In the genomic region with DNA sequence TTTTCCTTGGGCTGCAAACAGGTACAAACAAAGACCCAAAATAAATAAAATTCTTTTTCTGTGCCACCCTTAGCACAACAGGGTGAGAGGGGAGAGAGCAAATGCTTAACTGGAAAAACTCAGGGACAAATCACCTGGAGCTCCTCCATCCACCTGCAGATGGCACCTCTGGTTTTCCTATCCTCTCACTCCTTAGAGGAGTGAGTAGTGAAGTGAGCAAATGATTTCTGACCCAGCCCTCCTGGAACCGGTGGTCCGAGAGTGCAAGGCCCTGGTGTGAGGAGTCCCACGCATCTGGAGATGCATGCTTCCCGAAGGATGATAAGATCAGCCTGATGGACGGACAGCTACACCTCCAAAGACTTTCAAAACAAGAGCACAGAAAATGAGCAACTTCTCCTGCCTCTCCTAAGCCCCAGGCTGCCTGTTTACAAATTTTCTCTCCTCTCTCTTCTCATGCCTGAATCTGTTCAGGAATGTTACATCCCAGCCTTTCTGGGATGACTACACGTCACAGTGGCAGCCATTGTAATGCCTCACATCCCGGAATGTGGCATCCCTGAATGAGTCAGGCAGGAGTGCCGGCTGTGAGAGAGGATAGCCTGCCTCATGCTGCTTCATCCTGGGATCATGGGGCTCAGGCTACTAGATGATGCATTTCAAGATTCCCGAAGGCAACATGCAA, we compare ENCODE assay signal across 10 cellular contexts.
DNase-seq lines count a peak whose midpoint lies in the region; ATAC-seq, FAIRE-seq and TF ChIP-seq lines count a peak whose summit lies in the region.
"Had no signal": no experiment of that assay in that cellular context is flagged by ENCODE, and none has a peak within 500 bp of the region (broad histone marks: within the 10 kb centered on the region; RNA-seq: fewer than 3 reads in every experiment).

No MANE protein-coding gene starts in this region.

- no peaks in the 10 kb centered on the region for H3K9me3 Mint-ChIP-seq in mesothelial cell of epicardium
- H3K9me3 Mint-ChIP-seq: activated naive CD4-positive, alpha-beta T cell treated with anti-CD3 and anti-CD28 coated beads, Interleukin-2, amount 50 U/mL, for 24 hours had no signal

- H3K36me3 Mint-ChIP-seq in mesothelial cell of epicardium = no peaks in the 10 kb centered on the region
- H3K36me3 Mint-ChIP-seq: activated naive CD4-positive, alpha-beta T cell treated with anti-CD3 and anti-CD28 coated beads, Interleukin-2, amount 50 U/mL, for 24 hours had no signal

- peaks cover 21% of the 10 kb centered on the region for H3K4me1 Mint-ChIP-seq in mesothelial cell of epicardium
- H3K4me1 Mint-ChIP-seq: activated naive CD4-positive, alpha-beta T cell treated with anti-CD3 and anti-CD28 coated beads, Interleukin-2, amount 50 U/mL, for 24 hours had no signal

- H3K27ac ChIP-seq in C4-2B = no peak overlapping the region

- H3K27ac Mint-ChIP-seq in mesothelial cell of epicardium = peak overlapping the region; percentile 91
- H3K27ac Mint-ChIP-seq: activated naive CD4-positive, alpha-beta T cell treated with anti-CD3 and anti-CD28 coated beads, Interleukin-2, amount 50 U/mL, for 24 hours had no signal

- TF ChIP-seq CTCF in C4-2B (conservative IDR thresholded peaks at IDR 0.05) (peak; percentile 41), mesothelial cell of epicardium (IDR thresholded peaks at IDR 0.05; ENCODE audit: unreplicated experiment) (no peak), D721Med (IDR thresholded peaks at IDR 0.05; ENCODE audit: insufficient read depth, missing control alignments) (no peak)

- no peak for ATAC-seq in HG02798 (IDR thresholded peaks at IDR 0.05; ENCODE audit: poor library complexity, unreplicated experiment)

- no peak for FAIRE-seq in D721Med (lab: Jason Lieb, UNC)

- DNase-seq in M059J (ENCODE audit: low read depth) (peak; percentile 99), dermis blood vessel endothelial cell (peak; percentile 92), mesothelial cell of epicardium (ENCODE audit: low spot score in 2 of 2, unreplicated experiment in 2 of 2) (peak in 1 of 2 experiments; percentile 42), medulla oblongata (ENCODE audit: extremely low spot score) (no peak), D721Med (ENCODE audit: insufficient read length, low spot score) (no peak), NCI-H1092 (lab: John Stamatoyannopoulos, UW) (no peak)
- DNase-seq: NCI-H446 treated with DMSO at 0.1 percent for 48 hours had no signal

- H3K4me3 Mint-ChIP-seq in mesothelial cell of epicardium = no peak overlapping the region
- H3K4me3 Mint-ChIP-seq: activated naive CD4-positive, alpha-beta T cell treated with anti-CD3 and anti-CD28 coated beads, Interleukin-2, amount 50 U/mL, for 24 hours had no signal

- H3K27me3 Mint-ChIP-seq in mesothelial cell of epicardium (ENCODE audit: low read depth) = no peaks in the 10 kb centered on the region

Comparison
In these comparisons a context has a peak if more than half of its experiments do, and no peak if none do; other contexts are left out.
1. DNase-seq: peak in M059J (single experiment) and dermis blood vessel endothelial cell (single experiment); none in medulla oblongata (single experiment), D721Med (single experiment) and NCI-H1092 (single experiment).